Comparison of ENCODE assay signal across 1 cellular context in genomic region chr4:25552580-25553271, GRCh38.
TF ChIP-seq lines count a peak whose summit lies in the region.

No MANE protein-coding gene starts in this region.

TF ChIP-seq in H1, 55 proteins besides CTCF, POLR2A, EP300 and RAD21 (continued from another document):
- TF ChIP-seq CHD7 (IDR thresholded peaks at IDR 0.05; ENCODE audit: insufficient replicate concordance, low read length) (no peak), ASH2L (IDR thresholded peaks at IDR 0.05; ENCODE audit: low read length) (no peak), TBP (IDR thresholded peaks at IDR 0.05; ENCODE audit: low read depth, low read length) (no peak), EGR1 (IDR thresholded peaks at IDR 0.05; ENCODE audit: borderline replicate concordance, low read depth, low read length) (no peak), CHD1 (IDR thresholded peaks at IDR 0.05; ENCODE audit: low read depth, low read length) (no peak), KDM5A (IDR thresholded peaks at IDR 0.05; ENCODE audit: low read length) (no peak), SIX5 (IDR thresholded peaks at IDR 0.05; ENCODE audit: low read depth, low read length) (no peak), GABPA (IDR thresholded peaks at IDR 0.05; ENCODE audit: borderline replicate concordance, insufficient read depth, low read length) (no peak), FOSL1 (IDR thresholded peaks at IDR 0.05; ENCODE audit: insufficient read depth, low read depth, low read length) (no peak), SP2 (IDR thresholded peaks at IDR 0.05; ENCODE audit: low read length) (no peak)
